1 cellular context compared by ENCODE assay signal in genomic region chr17:7470457-7470973, GRCh38.
TF ChIP-seq lines count a peak whose summit lies in the region.

No MANE protein-coding gene starts in this region.

TF ChIP-seq in liver, 16 proteins besides CTCF, POLR2A, EP300 and RAD21:
- TF ChIP-seq HNF4A (conservative IDR thresholded peaks at IDR 0.05) (peak; percentile 70 to 73), RXRA (IDR thresholded peaks at IDR 0.05) (peak in 1 of 2 donors; percentile 13), JUND (IDR thresholded peaks at IDR 0.05) (peak in 1 of 2 donors; percentile 27)
